8 cellular contexts compared by ENCODE assay signal in the genomic region with DNA sequence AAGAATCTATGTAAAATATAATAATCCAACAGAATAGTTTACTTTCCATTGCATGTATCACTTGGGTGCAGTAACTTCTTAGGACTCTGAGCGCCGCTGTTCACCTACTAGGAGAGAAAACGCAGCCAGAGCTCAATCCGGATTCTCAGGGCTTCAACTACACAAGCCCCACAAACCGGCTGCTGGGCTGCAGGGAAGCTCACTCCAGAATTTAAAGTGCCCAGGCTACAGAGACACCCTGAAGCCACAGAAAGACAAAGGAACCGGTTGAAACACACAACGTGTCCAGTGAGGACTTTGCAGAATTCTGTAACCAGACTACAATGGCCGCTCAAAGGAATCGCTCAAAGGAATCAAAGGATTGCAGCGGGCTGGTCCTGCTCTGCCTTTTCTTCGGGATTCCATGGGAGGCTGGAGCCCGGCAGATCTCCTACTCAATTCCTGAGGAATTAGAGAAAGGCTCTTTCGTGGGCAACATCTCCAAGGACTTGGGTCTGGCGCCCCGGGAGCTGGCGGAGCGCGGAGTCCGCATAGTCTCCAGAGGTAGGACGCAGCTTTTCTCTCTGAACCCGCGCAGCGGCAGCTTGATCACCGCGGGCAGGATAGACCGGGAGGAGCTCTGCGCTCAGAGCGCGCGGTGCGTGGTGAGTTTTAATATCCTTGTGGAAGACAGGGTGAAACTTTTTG. TPM values are rescaled to one million over a fixed set of nuclear protein-coding genes. Genes with fewer than 3 reads are reported as not detected.
A peak's percentile ranks its signal among the peaks of the same experiment; 100 is the strongest.
DNase-seq lines count a peak whose midpoint lies in the region; ATAC-seq and TF ChIP-seq lines count a peak whose summit lies in the region.

Gene PCDHGA10, plus strand, starts transcription at position 135 of the 687 bp plus-strand sequence. Its CDS starts 189 bp downstream, at position 324.

- peak; percentile 45 to 73 for ATAC-seq in stimulated activated naive B cell treated with anti-CD40 and anti-IgM and Interleukin-4, amounts not matched to agents 10 μg/mL and 1 μg/mL and 100 μg/mL, for 72 hours (replicated peaks)

- peaks cover 48% of the 10 kb centered on the region for H3K36me3 ChIP-seq in ectodermal cell (ENCODE audit: control insufficient read depth, insufficient read depth, low read length)

- 42 to 49% methylated on average over 31 of the region's 31 CpGs for WGBS in ectodermal cell, 2 experiments

- peaks cover 19 to 21% of the 10 kb centered on the region in 2 donors for H3K4me1 Mint-ChIP-seq in stimulated activated naive B cell treated with anti-CD40 and anti-IgM and Interleukin-4, amounts not matched to agents 10 μg/mL and 1 μg/mL and 100 μg/mL, for 72 hours

- peaks cover 19 to 25% of the 10 kb centered on the region in 2 donors for H3K9me3 Mint-ChIP-seq in stimulated activated naive B cell treated with anti-CD40 and anti-IgM and Interleukin-4, amounts not matched to agents 10 μg/mL and 1 μg/mL and 100 μg/mL, for 72 hours

- H3K4me3 Mint-ChIP-seq in stimulated activated naive B cell treated with anti-CD40 and anti-IgM and Interleukin-4, amounts not matched to agents 10 μg/mL and 1 μg/mL and 100 μg/mL, for 72 hours, result peak within 1 kb of the TSS; percentile 79

- H3K4me3 ChIP-seq in GM12864 (ENCODE audit: low read depth, low read length) (peak within 1 kb of the TSS; percentile 77), ectodermal cell (ENCODE audit: insufficient read depth, low read depth, low read length) (peak within 1 kb of the TSS; percentile 46)

- H3K27ac ChIP-seq in ectodermal cell (ENCODE audit: insufficient read depth, low read depth, low read length, poor library complexity, severe bottlenecking), result peak within 1 kb of the TSS; percentile 17

- H3K27me3 Mint-ChIP-seq in stimulated activated naive B cell treated with anti-CD40 and anti-IgM and Interleukin-4, amounts not matched to agents 10 μg/mL and 1 μg/mL and 100 μg/mL, for 72 hours, result peaks cover 61 to 73% of the 10 kb centered on the region in 2 donors

- peaks cover 22 to 26% of the 10 kb centered on the region in 2 donors for H3K36me3 Mint-ChIP-seq in stimulated activated naive B cell treated with anti-CD40 and anti-IgM and Interleukin-4, amounts not matched to agents 10 μg/mL and 1 μg/mL and 100 μg/mL, for 72 hours

- peaks cover 8% of the 10 kb centered on the region for H3K9me3 ChIP-seq in ectodermal cell (ENCODE audit: control insufficient read depth, low read length)

- H3K4me1 ChIP-seq in ectodermal cell (ENCODE audit: control insufficient read depth, insufficient read depth, low read length), result no peaks in the 10 kb centered on the region

- DNase-seq in GM12864 (ENCODE audit: low read depth) (peak; percentile 70), H4 (ENCODE audit: low spot score) (peak; percentile 33), LHCN-M2 (ENCODE audit: low read depth) (peak; percentile 77), lung microvascular endothelial cell (ENCODE audit: low read depth in 2 of 2) (peak; percentile 78 to 79), NCI-H2196 (lab: John Stamatoyannopoulos, UW; ENCODE audit: unreplicated experiment) (no peak)
- peak; percentile 38 for DNase-seq in activated CD4-positive, alpha-beta T cell treated with anti-CD3 and anti-CD28 coated beads for 1 hour
- DNase-seq in stimulated activated naive B cell treated with anti-CD40 and anti-IgM and Interleukin-4, amounts not matched to agents 10 μg/mL and 1 μg/mL and 100 μg/mL, for 72 hours, result no peak

- TF ChIP-seq CTCF in GM12864 (IDR thresholded peaks at IDR 0.05; ENCODE audit: low read depth, low read length, missing control alignments), result peak; percentile 83

- H3K27ac Mint-ChIP-seq in stimulated activated naive B cell treated with anti-CD40 and anti-IgM and Interleukin-4, amounts not matched to agents 10 μg/mL and 1 μg/mL and 100 μg/mL, for 72 hours, result peak within 1 kb of the TSS; percentile 81

- no peaks in the 10 kb centered on the region for H3K27me3 ChIP-seq in ectodermal cell (ENCODE audit: control insufficient read depth, insufficient read depth, low read length, poor library complexity, severe bottlenecking)

RNA-seq across cellular contexts. Expression of gene PCDHGA10, which starts in this region (rescaled TPM):
- 1.4 and 1.9 TPM in 2 replicates for total RNA-seq in H4 (2014; rRNA removed; shearing (Covaris generic))
- total RNA-seq in LHCN-M2 (2014; rRNA removed) (17.4 and 21.4 TPM in 2 replicates), lung microvascular endothelial cell (2.6 and 5.0 TPM in 2 replicates)
- polyA plus RNA-seq in LHCN-M2 (2012), result 12.1 TPM
- 17.7 TPM for polyA plus RNA-seq in ectodermal cell (2013, experiment 1 of 4)
- polyA plus RNA-seq in ectodermal cell (2013, experiment 2 of 4), result 18.1 TPM
- polyA plus RNA-seq in ectodermal cell (2013, experiment 3 of 4), result 11.0 TPM
- polyA plus RNA-seq in ectodermal cell (2013, experiment 4 of 4), result 13.8 TPM

Comparison
In these comparisons a context has a peak if more than half of its experiments do, and no peak if none do; other contexts are left out.
1. DNase-seq: peak in GM12864 (single experiment), H4 (single experiment), LHCN-M2 (single experiment), activated CD4-positive, alpha-beta T cell treated with anti-CD3 and anti-CD28 coated beads for 1 hour (single experiment) and lung microvascular endothelial cell (2 of 2); none in stimulated activated naive B cell treated with anti-CD40 and anti-IgM and Interleukin-4, amounts not matched to agents 10 μg/mL and 1 μg/mL and 100 μg/mL, for 72 hours (single experiment) and NCI-H2196 (single experiment).